Comparison of ENCODE assay signal across 27 cellular contexts in the genomic region with DNA sequence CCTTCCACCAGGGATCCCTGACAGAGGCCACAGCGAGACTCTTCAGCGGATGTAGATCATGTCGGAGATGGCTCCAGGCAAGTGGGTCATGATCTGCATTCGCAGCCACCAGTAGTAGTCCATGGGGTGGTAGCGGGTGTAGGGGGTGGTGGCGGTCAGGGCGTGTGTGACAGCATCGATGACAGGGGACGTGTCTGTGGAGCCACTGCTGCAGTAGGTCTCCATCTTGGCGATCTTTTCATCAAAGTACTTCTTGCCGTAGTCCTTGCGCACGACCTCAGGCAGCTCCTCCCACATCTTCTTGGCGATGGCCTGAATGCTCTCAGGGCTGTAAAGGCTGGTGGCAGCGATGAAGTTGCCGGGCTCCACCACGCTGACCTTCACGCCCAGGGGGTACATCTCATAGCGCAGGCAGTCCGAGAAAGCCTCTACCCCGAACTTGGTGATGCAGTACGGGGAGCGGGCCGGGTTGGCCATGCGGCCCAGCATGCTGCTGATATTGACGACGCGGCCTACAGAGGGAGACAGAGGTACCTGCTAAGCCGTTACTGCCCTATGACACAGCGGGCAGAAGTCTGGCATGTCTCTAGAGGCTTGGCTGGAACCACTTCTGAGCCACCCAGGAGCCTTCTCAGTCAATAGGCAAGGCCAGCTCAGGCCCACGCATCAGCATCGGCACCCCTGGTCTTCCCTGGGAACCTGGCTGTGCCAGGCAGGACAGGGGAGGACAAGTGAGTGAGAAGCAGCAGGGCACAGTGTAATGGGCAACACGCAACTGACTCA. TPM values are rescaled to one million over a fixed set of nuclear protein-coding genes. Genes with fewer than 3 reads are reported as not detected.
DNase-seq lines count a peak whose midpoint lies in the region; ATAC-seq, FAIRE-seq and TF ChIP-seq lines count a peak whose summit lies in the region.
"Had no signal": no experiment of that assay in that cellular context is flagged by ENCODE, and none has a peak within 500 bp of the region (broad histone marks: within the 10 kb centered on the region; RNA-seq: fewer than 3 reads in every experiment).

No MANE protein-coding gene starts in this region.

- TF ChIP-seq POLR2A in K562 (conservative IDR thresholded peaks at IDR 0.05) (no peak), spleen (IDR thresholded peaks at IDR 0.05) (no peak), GM12891 (IDR thresholded peaks at IDR 0.05; ENCODE audit: low read depth, low read length) (no peak)

- 62% methylated on average over 16 of the region's 33 CpGs for WGBS in K562 (ENCODE audit: insufficient coverage, low coverage, missing lambda C conversion rate)
- 94 to 98% (median 97%) methylated on average over 28 to 33 of the region's 33 CpGs for WGBS in spleen, 5 donors

- CTCF ChIA-PET in K562 (lab: Yijun Ruan, JAX; ENCODE audit: low intra/inter-chr PET ratio): no interaction called here

- H3K4me2 ChIP-seq in GM23338 (no peak overlapping the region), K562 (ENCODE audit: insufficient read depth, low read length) (no peak overlapping the region)

- in situ Hi-C loops in K562 (cut with MboI): loop anchor here (25.0 kb wide), 2 partner anchors 250 to 525 kb away; no protein-coding TSS in a partner anchor

- POLR2A ChIA-PET in K562 (lab: Yijun Ruan, JAX): interaction anchor here (1.3 kb wide), 1 partner anchor 14 kb away, joined by 4 read pairs; no protein-coding TSS in a partner anchor

- no peaks in the 10 kb centered on the region for H3K9me1 ChIP-seq in K562 (ENCODE audit: control insufficient read depth, insufficient read depth, low read length)

- 0 out of 2 replicates have a peak, but pooled peaks cover 2% of the 10 kb centered on the region for H3K27me3 ChIP-seq in GM23338 (ENCODE audit: insufficient read depth)
- peaks cover 14 to 30% of the 10 kb centered on the region in 2 experiments; a peak in 4 of 5 replicates for H3K27me3 ChIP-seq in K562 (ENCODE audit: control insufficient read depth in 2 of 2, insufficient read depth in 2 of 2, low read length in 2 of 2)
- H3K27me3 ChIP-seq in spleen (replicated peaks in 1 of 7): peaks cover 0 to 10% (median 0%) of the 10 kb centered on the region in 7 donors
- H3K27me3 ChIP-seq: ascending aorta, esophagus squamous epithelium, SJCRH30, transverse colon had no signal

- H3K27ac Mint-ChIP-seq in GM23338 (peak overlapping the region; percentile 85), memory B cell (peak overlapping the region; percentile 32)
- H3K27ac Mint-ChIP-seq: mesothelial cell of epicardium; stimulated activated naive CD8-positive, alpha-beta T cell treated with anti-CD3 and anti-CD28 coated beads, Interleukin-15, Interleukin-2, amounts not matched to agents 100 ng/mL and 50 ng/mL, for 24 hours; T-helper 17 cell had no signal

- H3K27me3 Mint-ChIP-seq in GM23338 (ENCODE audit: insufficient read depth, low read depth, poor library complexity) (peaks cover 13% of the 10 kb centered on the region), memory B cell (no peaks in the 10 kb centered on the region)
- H3K27me3 Mint-ChIP-seq: CD4-positive, alpha-beta memory T cell; stimulated activated naive CD8-positive, alpha-beta T cell treated with anti-CD3 and anti-CD28 coated beads, Interleukin-15, Interleukin-2, amounts not matched to agents 100 ng/mL and 50 ng/mL, for 24 hours; T-helper 17 cell had no signal

- H3K27ac ChIP-seq in 22Rv1: no peak overlapping the region
- no peak overlapping the region for H3K27ac ChIP-seq in GM23338 (ENCODE audit: low read depth)
- no peak overlapping the region for H3K27ac ChIP-seq in K562 (ENCODE audit: extremely low read depth, low read depth, low read length)
- no peak overlapping the region for H3K27ac ChIP-seq in spleen
- H3K27ac ChIP-seq: ascending aorta, SJCRH30, VCaP had no signal

- TF ChIP-seq RAD21 in K562 (CRISPR knock-in tag; conservative IDR thresholded peaks at IDR 0.05 in 1 of 2, IDR thresholded peaks at IDR 0.05 in 1 of 2): peak in 1 of 2 experiments; percentile 22; a peak in 2 of 4 replicates

- H3K9me3 ChIP-seq in K562 (replicated peaks; ENCODE audit: control insufficient read depth, insufficient read depth, low read depth, low read length) (no peaks in the 10 kb centered on the region), spleen (no peaks in the 10 kb centered on the region)
- H3K9me3 ChIP-seq: ascending aorta, esophagus squamous epithelium, HAP-1, SJCRH30, transverse colon had no signal

- no TSS peak for BruUV-seq in K562 (replicated peaks; lab: Mats Ljungman, UMichigan)

- H3F3A ChIP-seq in GM23338 (replicated peaks; ENCODE audit: low read depth): peaks cover 5% of the 10 kb centered on the region; the same call in 1 of the 2 replicates

- H3K4me3 Mint-ChIP-seq in GM23338 (no peak overlapping the region), memory B cell (no peak overlapping the region)
- H3K4me3 Mint-ChIP-seq: CD4-positive, alpha-beta memory T cell; mesothelial cell of epicardium; nephron; stimulated activated naive CD8-positive, alpha-beta T cell treated with anti-CD3 and anti-CD28 coated beads, Interleukin-15, Interleukin-2, amounts not matched to agents 100 ng/mL and 50 ng/mL, for 24 hours; T-helper 17 cell had no signal

- H3K9ac ChIP-seq in K562 (ENCODE audit: insufficient read depth in 1 of 2, low read depth in 2 of 2, low read length in 2 of 2): peak overlapping the region in 1 of 2 experiments; percentile 55; a peak in 1 of 4 replicates

- DNase-seq in GM23338 (ENCODE audit: low spot score) (peak; percentile 74), K562 (ENCODE audit: extremely low read depth in 1 of 4, low spot score in 3 of 4) (no peak), memory B cell (ENCODE audit: low spot score in 2 of 2) (no peak), Ammon's horn (ENCODE audit: low spot score) (no peak), spleen (no peak), GM12891 (ENCODE audit: insufficient read length, low spot score) (no peak)
- no peak for DNase-seq in stimulated activated naive CD8-positive, alpha-beta T cell treated with anti-CD3 and anti-CD28 coated beads, Interleukin-15, Interleukin-2, amounts not matched to agents 100 U/mL and 50 U/mL, for 24 hours
- DNase-seq: activated naive CD4-positive, alpha-beta T cell treated with Interleukin-2 at 50 U/mL for 16 hours; CD4-positive, alpha-beta memory T cell; cerebellar nuclear complex; DMS153; effector memory CD4-positive, alpha-beta T cell; esophagus squamous epithelium; left cardiac atrium; NCI-H1694; NCI-H774; SJCRH30; T-helper 17 cell; transverse colon had no signal

- H3K36me3 ChIP-seq in GM23338 (ENCODE audit: insufficient read depth) (no peaks in the 10 kb centered on the region), K562 (ENCODE audit: control insufficient read depth, insufficient read depth, low read length) (no peaks in the 10 kb centered on the region), spleen (peaks cover 0 to 55% (median 4%) of the 10 kb centered on the region in 6 donors)
- H3K36me3 ChIP-seq: ascending aorta, HAP-1, transverse colon had no signal

- H3K9me2 ChIP-seq in GM23338 (ENCODE audit: insufficient read depth): no peaks in the 10 kb centered on the region

- H3K4me1 Mint-ChIP-seq in GM23338 (peaks cover 39% of the 10 kb centered on the region), memory B cell (peaks cover 7% of the 10 kb centered on the region)

- intact Hi-C loops in K562 (cut with micrococcal nuclease): loop anchor here (2.0 kb wide), 1 partner anchor 255 kb away; no protein-coding TSS in a partner anchor
- intact Hi-C loops in spleen (cut with DNase I; ENCODE audit: low total_unique reads): loop anchor here (2.0 kb wide), 1 partner anchor 255 kb away; no protein-coding TSS in a partner anchor

- H4K20me1 ChIP-seq in GM23338 (replicated peaks; ENCODE audit: insufficient read depth): no peaks in the 10 kb centered on the region
- H4K20me1 ChIP-seq in K562 (replicated peaks; ENCODE audit: control insufficient read depth, insufficient read depth, low read length): no peaks in the 10 kb centered on the region

- H3K4me3 ChIP-seq in GM23338 (no peak overlapping the region), K562 (no peak overlapping the region), spleen (no peak overlapping the region)
- H3K4me3 ChIP-seq: ascending aorta, esophagus squamous epithelium, GM12878, HAP-1, SJCRH30, transverse colon had no signal

- ATAC-seq in GM23338 (peak; percentile 48), K562 (peak; percentile 26; the same call in 2 of the 3 replicates), memory B cell (ENCODE audit: low read depth) (no peak)
- no peak for ATAC-seq in stimulated activated naive CD8-positive, alpha-beta T cell treated with anti-CD3 and anti-CD28 coated beads, Interleukin-15, Interleukin-2, amounts not matched to agents 100 U/mL and 50 U/mL, for 24 hours
- ATAC-seq: GM12878, left cardiac atrium, T-helper 17 cell had no signal

- H2AFZ ChIP-seq in GM23338 (no peak overlapping the region), K562 (ENCODE audit: low read depth, low read length) (0 out of 2 replicates have a peak overlapping the region, but pooled peaks have one; percentile 1)

- H3K36me3 Mint-ChIP-seq in GM23338 (ENCODE audit: low read depth) (peaks cover 29% of the 10 kb centered on the region), memory B cell (peaks cover 18% of the 10 kb centered on the region)
- H3K36me3 Mint-ChIP-seq: mesothelial cell of epicardium had no signal

- H3K9me3 Mint-ChIP-seq in GM23338: peaks cover 1% of the 10 kb centered on the region; the same call in 1 of the 3 replicates
- H3K9me3 Mint-ChIP-seq in memory B cell: no peaks in the 10 kb centered on the region
- H3K9me3 Mint-ChIP-seq: mesothelial cell of epicardium; nephron; stimulated activated naive CD8-positive, alpha-beta T cell treated with anti-CD3 and anti-CD28 coated beads, Interleukin-15, Interleukin-2, amounts not matched to agents 100 ng/mL and 50 ng/mL, for 24 hours had no signal

- H3K4me1 ChIP-seq in GM23338 (ENCODE audit: insufficient read depth): 0 out of 2 replicates have a peak, but pooled peaks cover 6% of the 10 kb centered on the region
- H3K4me1 ChIP-seq in K562 (replicated peaks in 1 of 2; ENCODE audit: control insufficient read depth in 2 of 2, insufficient read depth in 2 of 2, low read length in 2 of 2): peaks cover 10 to 34% of the 10 kb centered on the region in 2 experiments
- H3K4me1 ChIP-seq in spleen: peaks cover 0 to 20% (median 14%) of the 10 kb centered on the region in 6 donors
- H3K4me1 ChIP-seq: ascending aorta had no signal

- no peak for TF ChIP-seq EP300 in K562 (IDR thresholded peaks at IDR 0.05; ENCODE audit: low read length)

- FAIRE-seq in K562 (lab: Jason Lieb, UNC): no peak
- FAIRE-seq in GM12891 (lab: Jason Lieb, UNC): no peak
- FAIRE-seq: GM12878 had no signal

- TF ChIP-seq CTCF in 22Rv1 (IDR thresholded peaks at IDR 0.05) (0 out of 2 replicates have a peak, but pooled peaks have one; percentile 6), GM23338 (conservative IDR thresholded peaks at IDR 0.05; ENCODE audit: low read depth in 2 of 2) (peak; percentile 50 to 80), K562 (IDR thresholded peaks at IDR 0.05 in 2 of 3, conservative IDR thresholded peaks at IDR 0.05 in 1 of 3; ENCODE audit: insufficient read depth in 2 of 3, low read depth in 1 of 3, low read length in 3 of 3) (peak in 2 of 3 experiments; percentile 8 to 38; a peak in 4 of 6 replicates), spleen (IDR thresholded peaks at IDR 0.05 in 8 of 11, conservative IDR thresholded peaks at IDR 0.05 in 3 of 11) (no peak)

- H3K79me2 ChIP-seq in GM23338 (replicated peaks; ENCODE audit: insufficient read depth) (no peaks in the 10 kb centered on the region), K562 (ENCODE audit: control insufficient read depth, insufficient read depth, low read length) (no peaks in the 10 kb centered on the region)

RNA-seq across cellular contexts. Expression of a gene that starts 43.7 kb away (rescaled TPM):
- total RNA-seq in GM23338 (2014; rRNA removed; shearing (Covaris generic)): 11.2 and 18.1 TPM in 2 replicates
- 17.1 and 19.3 TPM in 2 replicates for polyA plus RNA-seq in GM23338 (2016; fragmentation: Nextera tagmentation; extraction: Ambion mirVana)
- total RNA-seq in K562 (2011; cell fraction: chromatin; rRNA removed; ENCODE audit: low replicate concordance): 0.60 and 1.0 TPM in 2 replicates
- 0.26 and 0.33 TPM in 2 replicates for total RNA-seq in K562 (2011; cell fraction: nucleolus; rRNA removed)
- total RNA-seq in K562 (2011; cell fraction: nucleoplasm; rRNA removed): 0.44 and 1.4 TPM in 2 replicates
- 0.29 TPM in 1 of 2 replicates, not detected in the other for total RNA-seq in K562 (2014; rRNA removed)
- total RNA-seq in K562 (2014; rRNA removed; fragmentation: Illumina TruSeq; extraction: Trizol): 0.11 TPM in 1 of 2 replicates, not detected in the other
- 0.04 TPM in 1 of 2 replicates, not detected in the other for total RNA-seq in K562 (2015; rRNA removed; fragmentation: Illumina TruSeq; extraction: Trizol)
- total RNA-seq in K562 (2021): 0.11 and 0.27 TPM in 2 replicates
- polyA plus RNA-seq in K562 (2011; rRNA removed): 0.03 and 0.32 TPM in 2 replicates
- 0.06 and 0.22 TPM in 2 replicates for polyA plus RNA-seq in K562 (2011; cell fraction: cytosol; rRNA removed)
- 0.38 and 0.94 TPM in 2 replicates for polyA plus RNA-seq in K562 (2011; cell fraction: nucleus; rRNA removed)
- polyA plus RNA-seq in K562 (2012): 0.36 and 0.76 TPM in 2 replicates
- 0.19 TPM in 1 of 2 replicates, not detected in the other for polyA plus RNA-seq in K562 (2014; fragmentation: Illumina TruSeq; extraction: Trizol)
- under 1 TPM; 0.13 to 0.89 TPM for polyA plus RNA-seq in K562 (2014; fragmentation: Nextera tagmentation; extraction: Ambion mirVana)
- 0.07 and 0.69 TPM in 2 replicates for polyA plus RNA-seq in K562 (2014; rRNA removed)
- 0.21 TPM in 1 of 2 replicates, not detected in the other for polyA minus RNA-seq in K562 (2011; rRNA and poly(A)+ RNA removed)
- not detected in 2 replicates for polyA minus RNA-seq in K562 (2011; cell fraction: cytosol; rRNA and poly(A)+ RNA removed)
- 0.11 and 0.13 TPM in 2 replicates for polyA minus RNA-seq in K562 (2011; cell fraction: nucleus; rRNA and poly(A)+ RNA removed)
- total RNA-seq in spleen: 10 to 100 TPM; 11.5 to 24.6 (median 17.8) TPM
- polyA plus RNA-seq in spleen: 10 to 100 TPM; 14.3 to 17.7 (median 17.3) TPM
- polyA plus RNA-seq in GM12891 (2012; ENCODE audit: low read depth, missing spikeins): 36.5 TPM
- total RNA-seq: ascending aorta had no signal

Comparison
In these comparisons a context has a peak if more than half of its experiments do, and no peak if none do; other contexts are left out.
1. CTCF ChIP-seq: peak in 22Rv1 (single experiment), GM23338 (2 of 2) and K562 (2 of 3); none in spleen (0 of 11).
2. ATAC-seq: peak in GM23338 (single experiment) and K562 (single experiment); none in memory B cell (single experiment) and stimulated activated naive CD8-positive, alpha-beta T cell treated with anti-CD3 and anti-CD28 coated beads, Interleukin-15, Interleukin-2, amounts not matched to agents 100 U/mL and 50 U/mL, for 24 hours (single experiment).